Comparison of ENCODE assay signal across 11 cellular contexts in the genomic region with DNA sequence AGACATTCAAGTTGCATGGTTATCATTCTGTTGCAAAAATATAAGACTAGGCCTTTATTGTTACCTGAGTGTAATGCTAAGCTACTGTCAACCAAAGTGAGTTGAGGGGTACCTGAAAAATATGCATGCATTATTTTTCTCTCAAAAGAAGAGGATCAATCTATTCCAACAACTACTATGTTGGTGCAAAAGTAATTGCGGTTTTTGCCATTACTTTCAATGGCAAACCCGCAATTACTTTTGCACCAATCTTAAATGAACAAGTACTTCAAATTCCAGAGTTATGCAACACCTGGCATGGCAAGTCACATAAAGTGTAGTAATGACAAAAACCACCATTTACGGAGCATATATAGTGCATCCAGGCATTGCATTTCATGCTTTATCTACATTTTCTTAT.
"Had no signal": no experiment of that assay in that cellular context is flagged by ENCODE, and none has a peak within 500 bp of the region (broad histone marks: within the 10 kb centered on the region; RNA-seq: fewer than 3 reads in every experiment).

No MANE protein-coding gene starts in this region.

- DNase-seq: GM23248, GOT3, H7, H9, HCEC 1CT, HFFc6 had no signal

- H2AFZ ChIP-seq: GM23248, GM23338 had no signal

- H3K9me3 ChIP-seq: HAP-1 had no signal

- H3K4me1 ChIP-seq: HAP-1 had no signal

- H3K4me3 ChIP-seq: GM23248, GM23338, HAP-1 had no signal

- H3K27ac ChIP-seq: GM23248 had no signal

- ATAC-seq: GM23338, HCT116 had no signal

- H3K36me3 ChIP-seq: HAP-1 had no signal

- FAIRE-seq: H1, H54 had no signal

- H3K4me2 ChIP-seq: GM23338 had no signal

- H3K9ac ChIP-seq: GM23248 had no signal

- H3K4me1 Mint-ChIP-seq: GM23338, H9 had no signal

- H3K4me3 Mint-ChIP-seq: GM23338, H9, HFFc6 had no signal

- H3K9me3 Mint-ChIP-seq: GM23338, H9, HFFc6 had no signal

- H3K27ac Mint-ChIP-seq: GM23338, HFFc6 had no signal
